Comparison of ENCODE assay signal across 31 cellular contexts in genomic region chr3:8836096-8836495, GRCh38.
"Had no signal": no experiment of that assay in that cellular context is flagged by ENCODE, and none has a peak within 500 bp of the region (broad histone marks: within the 10 kb centered on the region; RNA-seq: fewer than 3 reads in every experiment).

No MANE protein-coding gene starts in this region.

- H3K36me3 ChIP-seq: ascending aorta, breast epithelium, esophagus squamous epithelium, gastroesophageal sphincter, WERI-Rb-1 had no signal

- H3K9me3 ChIP-seq: ascending aorta, breast epithelium, esophagus squamous epithelium, gastroesophageal sphincter had no signal

- H3K27me3 ChIP-seq: ascending aorta, breast epithelium, esophagus squamous epithelium, gastroesophageal sphincter had no signal

- FAIRE-seq: colon, endometrium, endothelial cell of umbilical vein had no signal

- DNase-seq: activated B cell treated with CpG ODN at 0.5 μM for 24 hours; activated CD4-positive, alpha-beta memory T cell treated with anti-CD3 and anti-CD28 coated beads for 36 hours; activated CD4-positive, alpha-beta T cell treated with anti-CD3 and anti-CD28 coated beads for 36 hours; activated CD4-positive, alpha-beta T cell treated with anti-CD3 and anti-CD28 coated beads, Interleukin-2, amount 10 ng/mL, durations not matched to agents 24 days and 14 days; activated CD8-positive, alpha-beta memory T cell treated with anti-CD3 and anti-CD28 coated beads, Interleukin-2, amount 10 ng/mL, durations not matched to agents 7 days and 5 days; activated CD8-positive, alpha-beta memory T cell treated with anti-CD3 and anti-CD28 coated beads, Interleukin-2, amount 50 U/mL, for 48 hours; activated CD8-positive, alpha-beta T cell treated with anti-CD3 and anti-CD28 coated beads, Interleukin-2, amount 10 ng/mL, durations not matched to agents 7 days and 5 days; activated gamma-delta T cell; activated naive CD4-positive, alpha-beta T cell; activated naive CD4-positive, alpha-beta T cell treated with anti-CD3 and anti-CD28 coated beads, Interleukin-2, amount 10 ng/mL, durations not matched to agents 7 days and 5 days; activated naive CD8-positive, alpha-beta T cell treated with anti-CD3 and anti-CD28 coated beads, Interleukin-2, amount 10 ng/mL, durations not matched to agents 7 days and 5 days; activated T-cell treated with anti-CD3 and anti-CD28 coated beads for 4 hours; activated T-cell treated with anti-CD3 and anti-CD28 coated beads, Interleukin-2, amount 50 U/mL, for 24 hours; activated T-cell treated with anti-CD3 and anti-CD28 coated beads, Interleukin-2, amount 50 U/mL, for 72 hours; cortex of kidney; dermis blood vessel endothelial cell; effector CD4-positive, alpha-beta T cell; effector memory CD8-positive, alpha-beta T cell; esophagus squamous epithelium; foreskin melanocyte; T-helper 1 cell; T-helper 17 cell; T1000; WERI-Rb-1 had no signal

- H3K27ac ChIP-seq: ascending aorta, breast epithelium, epithelial cell of prostate, esophagus squamous epithelium, gastroesophageal sphincter, WERI-Rb-1 had no signal

- H3K4me3 ChIP-seq: ascending aorta, breast epithelium, esophagus squamous epithelium, gastroesophageal sphincter had no signal

- H3K4me1 ChIP-seq: ascending aorta, breast epithelium, esophagus squamous epithelium, gastroesophageal sphincter had no signal
